ENCODE assay signal across 13 cellular contexts in the genomic region with DNA sequence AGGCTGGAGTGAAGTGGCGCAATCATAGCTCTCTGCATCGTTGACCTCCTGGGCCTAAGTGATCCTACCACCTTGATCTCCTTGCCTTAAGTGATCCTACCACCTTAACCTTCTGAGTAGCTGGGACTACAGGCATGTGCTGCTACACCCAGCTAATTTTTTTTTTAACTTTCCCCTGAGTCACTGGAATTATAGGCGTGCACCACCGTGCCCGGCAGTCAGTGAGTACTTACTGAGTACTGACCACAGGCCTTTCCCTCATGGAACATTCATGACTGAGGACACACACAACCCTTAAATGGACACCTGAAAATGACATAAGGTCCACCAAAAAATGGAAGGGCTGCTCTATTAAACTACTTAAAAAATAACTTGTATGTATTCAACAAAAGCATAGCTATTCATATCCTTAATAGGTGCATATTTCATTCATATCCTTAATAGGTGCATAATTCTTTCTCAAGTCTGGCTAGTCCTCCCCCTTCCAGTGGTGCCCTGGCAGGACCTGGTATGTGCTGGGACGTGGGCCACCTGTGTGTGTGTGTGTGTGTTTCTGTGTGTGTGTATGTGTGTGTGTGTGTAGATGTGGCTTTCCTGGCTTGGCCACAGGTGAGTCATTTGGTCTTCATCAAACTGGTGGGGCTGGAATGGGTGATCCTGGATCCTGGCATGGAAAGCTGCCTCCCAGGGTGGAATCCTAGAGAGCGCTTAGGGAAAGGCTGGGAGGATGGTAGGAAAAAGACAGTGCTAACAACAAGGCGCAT. TPM values are rescaled to one million over a fixed set of nuclear protein-coding genes. Genes with fewer than 3 reads are reported as not detected.
DNase-seq lines count a peak whose midpoint lies in the region; ATAC-seq and TF ChIP-seq lines count a peak whose summit lies in the region.
"Had no signal": no experiment of that assay in that cellular context is flagged by ENCODE, and none has a peak within 500 bp of the region (broad histone marks: within the 10 kb centered on the region; RNA-seq: fewer than 3 reads in every experiment).

No MANE protein-coding gene starts in this region.

- H3K4me3 ChIP-seq in SJSA1, result no peak overlapping the region
- H3K4me3 ChIP-seq in fibroblast of lung (replicated peaks in 1 of 4; ENCODE audit: control extremely low read depth in 1 of 4, insufficient read depth in 1 of 4, low read depth in 3 of 4, low read length in 4 of 4), result peak overlapping the region in 3 of 4 experiments; percentile 11 to 86 (median 28)
- H3K4me3 ChIP-seq in skeletal muscle satellite cell (ENCODE audit: low read length), result peak overlapping the region; percentile 52
- H3K4me3 ChIP-seq: GM12878, pancreas had no signal

- TF ChIP-seq CTCF in fibroblast of lung (conservative IDR thresholded peaks at IDR 0.05 in 1 of 2, IDR thresholded peaks at IDR 0.05 in 1 of 2; ENCODE audit: low read depth in 1 of 2, low read length in 2 of 2), result no peak

- H4K20me1 ChIP-seq in fibroblast of lung (ENCODE audit: control insufficient read depth, extremely low read depth, insufficient read depth, low read length), result no peaks in the 10 kb centered on the region

- no peaks in the 10 kb centered on the region for H3K4me1 Mint-ChIP-seq in T-helper 17 cell

- H3K27me3 ChIP-seq in SJSA1 (replicated peaks) (no peaks in the 10 kb centered on the region), fibroblast of lung (ENCODE audit: control insufficient read depth, insufficient read depth, low read length) (no peaks in the 10 kb centered on the region), skeletal muscle satellite cell (ENCODE audit: control insufficient read depth, insufficient read depth, low read length) (no peaks in the 10 kb centered on the region)
- H3K27me3 ChIP-seq: pancreas had no signal

- H3K27ac ChIP-seq in SJSA1 (peak overlapping the region; percentile 88), fibroblast of lung (ENCODE audit: insufficient read depth, low read length) (peak overlapping the region; percentile 93)
- H3K27ac ChIP-seq: pancreas had no signal

- no peaks in the 10 kb centered on the region for H3K36me3 ChIP-seq in SJSA1
- H3K36me3 ChIP-seq in fibroblast of lung (ENCODE audit: control insufficient read depth, insufficient read depth, low read length), result peaks cover 3% of the 10 kb centered on the region
- H3K36me3 ChIP-seq in skeletal muscle satellite cell (ENCODE audit: insufficient read depth, low read length), result peaks cover 17% of the 10 kb centered on the region
- H3K36me3 ChIP-seq: pancreas had no signal

- no peak overlapping the region for H2AFZ ChIP-seq in fibroblast of lung (ENCODE audit: low read length)

- H3K36me3 Mint-ChIP-seq in T-helper 17 cell (ENCODE audit: low read depth), result no peaks in the 10 kb centered on the region
- H3K36me3 Mint-ChIP-seq: CD8-positive, alpha-beta T cell had no signal

- peak overlapping the region; percentile 88 for H3K4me2 ChIP-seq in fibroblast of lung (ENCODE audit: extremely low read depth, insufficient read depth, low read length)
- peak overlapping the region; percentile 71 for H3K4me2 ChIP-seq in skeletal muscle satellite cell (ENCODE audit: low read length)

- DNase-seq in EL (peak; percentile 83), SJSA1 (ENCODE audit: low read depth in 1 of 2, low spot score in 2 of 2) (peak in 1 of 2 experiments; percentile 35), fibroblast of lung (ENCODE audit: low read depth in 2 of 2) (peak; percentile 74 to 96), T-helper 17 cell (no peak), SK-N-DZ (ENCODE audit: low spot score) (no peak)
- DNase-seq in activated CD4-positive, alpha-beta T cell treated with anti-CD3 and anti-CD28 coated beads for 4 hours, result no peak
- DNase-seq: CD8-positive, alpha-beta T cell; islet precursor cell; T1000 had no signal

- H3K9ac ChIP-seq in fibroblast of lung (ENCODE audit: insufficient read depth, low read length) (no peak overlapping the region), skeletal muscle satellite cell (ENCODE audit: low read depth, low read length) (peak overlapping the region; percentile 76)

- H3K9me3 ChIP-seq in SJSA1 (replicated peaks) (no peaks in the 10 kb centered on the region), fibroblast of lung (ENCODE audit: control insufficient read depth, insufficient read depth, low read depth, low read length) (no peaks in the 10 kb centered on the region), skeletal muscle satellite cell (replicated peaks; ENCODE audit: low read length) (no peaks in the 10 kb centered on the region), T-helper 17 cell (ENCODE audit: control insufficient read depth, low read length, poor library complexity, severe bottlenecking) (no peaks in the 10 kb centered on the region)
- H3K9me3 ChIP-seq: pancreas had no signal

- no peak overlapping the region for H3K27ac Mint-ChIP-seq in T-helper 17 cell
- H3K27ac Mint-ChIP-seq: CD8-positive, alpha-beta T cell had no signal

- H3K4me3 Mint-ChIP-seq in T-helper 17 cell, result no peak overlapping the region
- H3K4me3 Mint-ChIP-seq: CD8-positive, alpha-beta T cell had no signal

- H3K4me1 ChIP-seq in SJSA1 (replicated peaks), result peaks cover 33% of the 10 kb centered on the region
- H3K4me1 ChIP-seq in fibroblast of lung (ENCODE audit: control insufficient read depth, extremely low read depth, insufficient read depth, low read length), result peaks cover 14% of the 10 kb centered on the region
- H3K4me1 ChIP-seq in skeletal muscle satellite cell (ENCODE audit: control insufficient read depth, insufficient read depth, low read length), result peaks cover 64% of the 10 kb centered on the region
- H3K4me1 ChIP-seq: pancreas had no signal

- peaks cover 34% of the 10 kb centered on the region for H3K27me3 Mint-ChIP-seq in T-helper 17 cell

- H3K79me2 ChIP-seq in fibroblast of lung (ENCODE audit: control insufficient read depth, insufficient read depth, low read length), result peaks cover 58% of the 10 kb centered on the region

- ATAC-seq in HG03457 (IDR thresholded peaks at IDR 0.05; ENCODE audit: unreplicated experiment), result no peak
- ATAC-seq in T-helper 17 cell, result no peak
- ATAC-seq: CD8-positive, alpha-beta T cell; GM12878 had no signal

RNA-seq across cellular contexts. Expression of a gene that starts 3.5 kb away (rescaled TPM):
- 0.18 TPM in 1 of 2 replicates, not detected in the other for total RNA-seq in SJSA1 (2014; rRNA removed; shearing (Covaris generic))
- 24.4 and 38.5 TPM in 2 replicates for total RNA-seq in fibroblast of lung
- polyA plus RNA-seq in fibroblast of lung, result 15.6 and 70.0 TPM in 2 replicates
- polyA plus RNA-seq in fibroblast of lung (2012), result 17.1 and 62.1 TPM in 2 replicates
- polyA minus RNA-seq in fibroblast of lung (ENCODE audit: low replicate concordance), result 41.5 and 182 TPM in 2 replicates
- total RNA-seq in skeletal muscle satellite cell (2012; rRNA removed), result 35.6 and 43.9 TPM in 2 replicates
- not detected for total RNA-seq in T-helper 17 cell
- not detected in 2 replicates for polyA plus RNA-seq in SK-N-DZ (2014; cell fraction: cytosol; rRNA removed)
- not detected in 2 replicates for polyA plus RNA-seq in SK-N-DZ (2014; cell fraction: nucleus; rRNA removed)
- total RNA-seq: CD8-positive, alpha-beta T cell; GM12878 had no signal
- polyA plus RNA-seq: GM12878 had no signal

RNA-seq across cellular contexts. Expression of a gene that starts 17.1 kb away (rescaled TPM):
- total RNA-seq in SJSA1 (2014; rRNA removed; shearing (Covaris generic)), result not detected in 2 replicates
- total RNA-seq in fibroblast of lung (0.26 and 0.50 TPM in 2 replicates), T-helper 17 cell (not detected)
- 0.32 and 2.3 TPM in 2 replicates for polyA plus RNA-seq in fibroblast of lung
- polyA plus RNA-seq in fibroblast of lung (2012), result 0.28 and 0.99 TPM in 2 replicates
- polyA minus RNA-seq in fibroblast of lung (ENCODE audit: low replicate concordance), result 0.37 and 6.5 TPM in 2 replicates
- total RNA-seq in skeletal muscle satellite cell (2012; rRNA removed), result 0.51 and 0.87 TPM in 2 replicates
- not detected in 2 replicates for polyA plus RNA-seq in SK-N-DZ (2014; cell fraction: cytosol; rRNA removed)
- polyA plus RNA-seq in SK-N-DZ (2014; cell fraction: nucleus; rRNA removed), result not detected in 2 replicates
- total RNA-seq: CD8-positive, alpha-beta T cell; GM12878; pancreas had no signal

Comparison
In these comparisons a context has a peak if more than half of its experiments do, and no peak if none do; other contexts are left out.
1. DNase-seq: peak in EL (single experiment) and fibroblast of lung (2 of 2); none in T-helper 17 cell (0 of 3), activated CD4-positive, alpha-beta T cell treated with anti-CD3 and anti-CD28 coated beads for 4 hours (0 of 2) and SK-N-DZ (single experiment).
2. RNA of a gene that starts 3.5 kb away (total RNA-seq): 24.4 to 38.5 TPM in fibroblast of lung; 0.18 TPM in SJSA1 and not detected in T-helper 17 cell; every median in the first group is over 10 times any median in the second.